ENCODE assay signal across 8 cellular contexts in the genomic region with DNA sequence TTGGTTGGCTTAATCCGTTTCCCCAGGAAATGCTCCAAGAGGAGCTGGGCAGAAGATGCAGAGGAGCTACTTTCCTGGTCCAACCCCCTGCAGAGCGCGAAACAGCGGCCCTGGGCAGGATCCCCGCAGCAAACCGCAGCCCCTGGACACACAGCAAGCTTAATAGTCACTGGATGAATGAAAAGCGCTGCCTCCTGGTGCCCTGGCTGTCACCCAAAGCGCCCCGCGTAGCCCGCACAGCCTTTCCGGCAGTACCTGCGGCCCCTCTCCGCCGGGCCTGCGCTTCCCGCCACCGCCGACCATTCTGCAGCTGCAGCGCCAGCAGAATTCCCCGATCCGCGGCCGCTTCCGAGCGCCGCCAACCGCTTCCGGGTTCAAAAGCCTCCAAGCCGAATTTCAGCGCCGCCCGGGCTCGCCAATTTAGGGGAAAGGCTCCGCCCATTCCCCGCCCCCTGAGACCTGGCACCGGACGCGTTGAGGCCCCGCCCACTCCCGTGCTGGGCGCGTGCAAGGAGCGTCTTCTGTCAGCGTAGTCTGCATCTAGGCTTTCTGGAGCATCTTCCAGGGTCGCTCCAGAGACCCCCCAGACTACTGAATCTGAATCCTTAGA. TPM values are rescaled to one million over a fixed set of nuclear protein-coding genes. Genes with fewer than 3 reads are reported as not detected.
DNase-seq lines count a peak whose midpoint lies in the region; ATAC-seq and TF ChIP-seq lines count a peak whose summit lies in the region.

Gene HPF1 (minus strand): TSS at position 370 of the 610 bp plus-strand sequence. CDS start 67 bp downstream, at position 303.

- peaks cover 11% of the 10 kb centered on the region; the same call in 1 of the 2 replicates for H3K27me3 Mint-ChIP-seq in WTC11 (ENCODE audit: low read depth)

- peak within 1 kb of the TSS; percentile 90 for H3K4me3 ChIP-seq in AG04449 (ENCODE audit: low read depth, low read length)
- H3K4me3 ChIP-seq in cardiac fibroblast (replicated peaks in 1 of 2; ENCODE audit: low read depth in 2 of 2, low read length in 2 of 2): peak within 1 kb of the TSS; percentile 89 to 96

- H3K4me3 Mint-ChIP-seq in WTC11: peak within 1 kb of the TSS; percentile 88

- ATAC-seq in GM18873 (IDR thresholded peaks at IDR 0.05; ENCODE audit: low FRiP score, unreplicated experiment): peak; percentile 93
- peak; percentile 93 for ATAC-seq in HG03139 (IDR thresholded peaks at IDR 0.05; ENCODE audit: unreplicated experiment)
- peak; percentile 94 for ATAC-seq in WTC11

- H3K36me3 Mint-ChIP-seq in WTC11: peaks cover 5% of the 10 kb centered on the region; the same call in 1 of the 2 replicates

- no peaks in the 10 kb centered on the region for H3K9me3 Mint-ChIP-seq in WTC11

- TF ChIP-seq CTCF in AG04449 (IDR thresholded peaks at IDR 0.05; ENCODE audit: insufficient read depth, low read length, missing control alignments): no peak
- TF ChIP-seq CTCF in WTC11 (IDR thresholded peaks at IDR 0.05): no peak
- no peak for TF ChIP-seq CTCF in cardiac fibroblast (IDR thresholded peaks at IDR 0.05; ENCODE audit: low read depth, low read length)

- peaks cover 30% of the 10 kb centered on the region for H3K4me1 Mint-ChIP-seq in WTC11

- CTCF ChIA-PET in AG04449 (lab: Yijun Ruan, JAX) (interaction anchor here (1.0 to 1.5 kb wide), 3 partner anchors 139 to 290 kb away, joined by 3 to 6 read pairs (median 4); partner anchors contain the start of gene NEK1), WTC11 (lab: Charles Lee) (interaction anchor here (1.0 to 1.2 kb wide), 2 partner anchors 18 to 145 kb away, joined by 5 to 8 read pairs; no protein-coding TSS in a partner anchor)

- peak; percentile 16 for DNase-seq in AG04449 (ENCODE audit: low read depth, low spot score)
- peak; percentile 96 for DNase-seq in NCI-H2227 (lab: John Stamatoyannopoulos, UW; ENCODE audit: unreplicated experiment)
- peak; percentile 97 for DNase-seq in WTC11 (ENCODE audit: low spot score)
- peak; percentile 88 to 90 for DNase-seq in cardiac fibroblast (ENCODE audit: low read depth in 2 of 2)
- peak; percentile 98 for DNase-seq in iPS-NIHi11 (ENCODE audit: low spot score)
- DNase-seq in smooth muscle cell of the brain vasculature (ENCODE audit: low read depth, low spot score): peak; percentile 60

- POLR2A ChIA-PET in AG04449 (lab: Yijun Ruan, JAX): interaction anchor here (0.6 to 1.2 kb wide), 2 partner anchors 13 to 967 kb away, joined by 3 read pairs; no protein-coding TSS in a partner anchor
- POLR2A ChIA-PET in WTC11 (lab: Charles Lee): interaction anchor here (0.5 to 1.0 kb wide), 3 partner anchors 68 to 799 kb away, joined by 3 to 7 read pairs (median 4); partner anchors contain the start of gene CBR4

- H3K27ac Mint-ChIP-seq in WTC11: peak within 1 kb of the TSS; percentile 88

TF ChIP-seq in WTC11, 78 proteins besides CTCF, POLR2A, EP300 and RAD21 (continues in another document):
- TF ChIP-seq GABPB1 (CRISPR knock-in tag; IDR thresholded peaks at IDR 0.05) (peak; percentile 63; the same call in 1 of the 2 replicates), MAX (CRISPR knock-in tag; IDR thresholded peaks at IDR 0.05) (peak; percentile 66), ZNF121 (CRISPR knock-in tag; IDR thresholded peaks at IDR 0.05) (no peak), JUN (CRISPR knock-in tag; IDR thresholded peaks at IDR 0.05) (0 out of 2 replicates have a peak, but pooled peaks have one; percentile 25), ZNF317 (CRISPR knock-in tag; IDR thresholded peaks at IDR 0.05; ENCODE audit: borderline replicate concordance, low read depth) (no peak), FOXP4 (CRISPR knock-in tag; IDR thresholded peaks at IDR 0.05) (peak; percentile 33; the same call in 1 of the 2 replicates), CREM (CRISPR knock-in tag; IDR thresholded peaks at IDR 0.05) (0 out of 2 replicates have a peak, but pooled peaks have one; percentile 40), FOXP1 (CRISPR knock-in tag; IDR thresholded peaks at IDR 0.05; ENCODE audit: borderline replicate concordance) (peak; percentile 74), GRHL2 (CRISPR knock-in tag; IDR thresholded peaks at IDR 0.05; ENCODE audit: insufficient replicate concordance, severe bottlenecking) (no peak), FOXK1 (CRISPR knock-in tag; IDR thresholded peaks at IDR 0.05) (0 out of 2 replicates have a peak, but pooled peaks have one; percentile 30), SP1 (CRISPR knock-in tag; conservative IDR thresholded peaks at IDR 0.05) (peak; percentile 80), HMGXB4 (CRISPR knock-in tag; IDR thresholded peaks at IDR 0.05) (0 out of 2 replicates have a peak, but pooled peaks have one; percentile 72), E2F4 (CRISPR knock-in tag; IDR thresholded peaks at IDR 0.05; ENCODE audit: borderline replicate concordance, low read depth) (peak; percentile 60; the same call in 1 of the 2 replicates)
- TF ChIP-seq, protein P1, sequence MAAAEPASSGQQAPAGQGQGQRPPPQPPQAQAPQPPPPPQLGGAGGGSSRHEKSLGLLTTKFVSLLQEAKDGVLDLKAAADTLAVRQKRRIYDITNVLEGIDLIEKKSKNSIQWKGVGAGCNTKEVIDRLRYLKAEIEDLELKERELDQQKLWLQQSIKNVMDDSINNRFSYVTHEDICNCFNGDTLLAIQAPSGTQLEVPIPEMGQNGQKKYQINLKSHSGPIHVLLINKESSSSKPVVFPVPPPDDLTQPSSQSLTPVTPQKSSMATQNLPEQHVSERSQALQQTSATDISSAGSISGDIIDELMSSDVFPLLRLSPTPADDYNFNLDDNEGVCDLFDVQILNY (CRISPR knock-in tag; IDR thresholded peaks at IDR 0.05): peak; percentile 98

RNA-seq across cellular contexts. Expression of gene HPF1, which starts in this region (rescaled TPM):
- 34.3 to 40.0 TPM (median 35.5 TPM) in 3 replicates for total RNA-seq in WTC11 (2021)

Comparison
In these comparisons a context has a peak if more than half of its experiments do, and no peak if none do; other contexts are left out.
1. Peak in every context shown above with its lines: DNase-seq, ATAC-seq and H3K4me3 ChIP-seq.
2. DNase-seq: peak in every context shown above with its lines; median percentile 98 in iPS-NIHi11; 97 in WTC11; 96 in NCI-H2227; 89 in cardiac fibroblast; 60 in smooth muscle cell of the brain vasculature; 16 in AG04449.